ENCODE assay signal across 1 cellular context in genomic region chr5:117098094-117098493, GRCh38.
TF ChIP-seq lines count a peak whose summit lies in the region.

No MANE protein-coding gene starts in this region.

TF ChIP-seq in GM23338, 12 proteins besides CTCF, POLR2A, EP300 and RAD21 (continued from another document):
- TF ChIP-seq, protein P1, sequence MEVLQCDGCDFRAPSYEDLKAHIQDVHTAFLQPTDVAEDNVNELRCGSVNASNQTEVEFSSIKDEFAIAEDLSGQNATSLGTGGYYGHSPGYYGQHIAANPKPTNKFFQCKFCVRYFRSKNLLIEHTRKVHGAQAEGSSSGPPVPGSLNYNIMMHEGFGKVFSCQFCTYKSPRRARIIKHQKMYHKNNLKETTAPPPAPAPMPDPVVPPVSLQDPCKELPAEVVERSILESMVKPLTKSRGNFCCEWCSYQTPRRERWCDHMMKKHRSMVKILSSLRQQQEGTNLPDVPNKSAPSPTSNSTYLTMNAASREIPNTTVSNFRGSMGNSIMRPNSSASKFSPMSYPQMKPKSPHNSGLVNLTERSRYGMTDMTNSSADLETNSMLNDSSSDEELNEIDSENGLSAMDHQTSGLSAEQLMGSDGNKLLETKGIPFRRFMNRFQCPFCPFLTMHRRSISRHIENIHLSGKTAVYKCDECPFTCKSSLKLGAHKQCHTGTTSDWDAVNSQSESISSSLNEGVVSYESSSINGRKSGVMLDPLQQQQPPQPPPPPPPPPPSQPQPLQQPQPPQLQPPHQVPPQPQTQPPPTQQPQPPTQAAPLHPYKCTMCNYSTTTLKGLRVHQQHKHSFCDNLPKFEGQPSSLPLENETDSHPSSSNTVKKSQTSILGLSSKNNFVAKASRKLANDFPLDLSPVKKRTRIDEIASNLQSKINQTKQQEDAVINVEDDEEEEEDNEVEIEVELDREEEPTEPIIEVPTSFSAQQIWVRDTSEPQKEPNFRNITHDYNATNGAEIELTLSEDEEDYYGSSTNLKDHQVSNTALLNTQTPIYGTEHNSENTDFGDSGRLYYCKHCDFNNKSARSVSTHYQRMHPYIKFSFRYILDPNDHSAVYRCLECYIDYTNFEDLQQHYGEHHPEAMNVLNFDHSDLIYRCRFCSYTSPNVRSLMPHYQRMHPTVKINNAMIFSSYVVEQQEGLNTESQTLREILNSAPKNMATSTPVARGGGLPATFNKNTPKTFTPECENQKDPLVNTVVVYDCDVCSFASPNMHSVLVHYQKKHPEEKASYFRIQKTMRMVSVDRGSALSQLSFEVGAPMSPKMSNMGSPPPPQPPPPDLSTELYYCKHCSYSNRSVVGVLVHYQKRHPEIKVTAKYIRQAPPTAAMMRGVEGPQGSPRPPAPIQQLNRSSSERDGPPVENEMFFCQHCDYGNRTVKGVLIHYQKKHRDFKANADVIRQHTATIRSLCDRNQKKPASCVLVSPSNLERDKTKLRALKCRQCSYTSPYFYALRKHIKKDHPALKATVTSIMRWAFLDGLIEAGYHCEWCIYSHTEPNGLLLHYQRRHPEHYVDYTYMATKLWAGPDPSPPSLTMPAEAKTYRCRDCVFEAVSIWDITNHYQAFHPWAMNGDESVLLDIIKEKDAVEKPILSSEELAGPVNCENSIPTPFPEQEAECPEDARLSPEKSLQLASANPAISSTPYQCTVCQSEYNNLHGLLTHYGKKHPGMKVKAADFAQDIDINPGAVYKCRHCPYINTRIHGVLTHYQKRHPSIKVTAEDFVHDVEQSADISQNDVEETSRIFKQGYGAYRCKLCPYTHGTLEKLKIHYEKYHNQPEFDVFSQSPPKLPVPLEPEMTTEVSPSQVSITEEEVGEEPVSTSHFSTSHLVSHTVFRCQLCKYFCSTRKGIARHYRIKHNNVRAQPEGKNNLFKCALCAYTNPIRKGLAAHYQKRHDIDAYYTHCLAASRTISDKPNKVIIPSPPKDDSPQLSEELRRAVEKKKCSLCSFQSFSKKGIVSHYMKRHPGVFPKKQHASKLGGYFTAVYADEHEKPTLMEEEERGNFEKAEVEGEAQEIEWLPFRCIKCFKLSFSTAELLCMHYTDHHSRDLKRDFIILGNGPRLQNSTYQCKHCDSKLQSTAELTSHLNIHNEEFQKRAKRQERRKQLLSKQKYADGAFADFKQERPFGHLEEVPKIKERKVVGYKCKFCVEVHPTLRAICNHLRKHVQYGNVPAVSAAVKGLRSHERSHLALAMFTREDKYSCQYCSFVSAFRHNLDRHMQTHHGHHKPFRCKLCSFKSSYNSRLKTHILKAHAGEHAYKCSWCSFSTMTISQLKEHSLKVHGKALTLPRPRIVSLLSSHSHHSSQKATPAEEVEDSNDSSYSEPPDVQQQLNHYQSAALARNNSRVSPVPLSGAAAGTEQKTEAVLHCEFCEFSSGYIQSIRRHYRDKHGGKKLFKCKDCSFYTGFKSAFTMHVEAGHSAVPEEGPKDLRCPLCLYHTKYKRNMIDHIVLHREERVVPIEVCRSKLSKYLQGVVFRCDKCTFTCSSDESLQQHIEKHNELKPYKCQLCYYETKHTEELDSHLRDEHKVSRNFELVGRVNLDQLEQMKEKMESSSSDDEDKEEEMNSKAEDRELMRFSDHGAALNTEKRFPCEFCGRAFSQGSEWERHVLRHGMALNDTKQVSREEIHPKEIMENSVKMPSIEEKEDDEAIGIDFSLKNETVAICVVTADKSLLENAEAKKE (CRISPR knock-in tag; IDR thresholded peaks at IDR 0.05), result no peak
- no peak for TF ChIP-seq ZNF114 (CRISPR knock-in tag; IDR thresholded peaks at IDR 0.05)
